Comparison of ENCODE assay signal across 11 cellular contexts in genomic region chr4:186204611-186205144, GRCh38. TPM values are rescaled to one million over a fixed set of nuclear protein-coding genes. Genes with fewer than 3 reads are reported as not detected.
DNase-seq lines count a peak whose midpoint lies in the region; ATAC-seq, FAIRE-seq and TF ChIP-seq lines count a peak whose summit lies in the region.
"Had no signal": no experiment of that assay in that cellular context is flagged by ENCODE, and none has a peak within 500 bp of the region (broad histone marks: within the 10 kb centered on the region; RNA-seq: fewer than 3 reads in every experiment).

No MANE protein-coding gene starts in this region.

- no peaks in the 10 kb centered on the region for H4K20me1 ChIP-seq in HepG2 (ENCODE audit: insufficient read depth, low read length)

- CTCF ChIA-PET in MCF 10A (lab: Yijun Ruan, JAX) (no interaction called here), HepG2 (lab: Yijun Ruan, JAX; ENCODE audit: low intra/inter-chr PET ratio, low total read pairs) (no interaction called here)

- TF ChIP-seq POLR2A in breast epithelium (IDR thresholded peaks at IDR 0.05): no peak
- TF ChIP-seq POLR2A in body of pancreas (IDR thresholded peaks at IDR 0.05): no peak
- TF ChIP-seq POLR2A in HepG2 (IDR thresholded peaks at IDR 0.05; ENCODE audit: insufficient read depth in 1 of 2, low read depth in 2 of 2, low read length in 2 of 2): no peak
- TF ChIP-seq POLR2A in transverse colon (IDR thresholded peaks at IDR 0.05): no peak

- intact Hi-C loops in breast epithelium (cut with DNase I; ENCODE audit: low total_unique reads): no loop called here
- intact Hi-C loops in MCF 10A (cut with micrococcal nuclease): no loop called here
- intact Hi-C loops in body of pancreas (cut with DNase I): no loop called here
- intact Hi-C loops in HepG2 (cut with micrococcal nuclease; ENCODE audit: unreplicated experiment): loop anchor here (5.0 kb wide), 1 partner anchor 137 kb away; the partner anchor contains the start of gene TLR3
- intact Hi-C loops in transverse colon (cut with DNase I; ENCODE audit: low total_unique reads): no loop called here

- no peak overlapping the region for H3K4me2 ChIP-seq in HepG2 (ENCODE audit: low read depth, low read length)

- H3K4me3 ChIP-seq in breast epithelium (peak overlapping the region in 2 of 3 donors; percentile 22 to 62), body of pancreas (no peak overlapping the region), HepG2 (replicated peaks in 1 of 3; ENCODE audit: insufficient read depth in 1 of 3, low read depth in 2 of 3, low read length in 3 of 3) (no peak overlapping the region), transverse colon (peak overlapping the region in 1 of 4 donors; percentile 34)

- no peaks in the 10 kb centered on the region for H3K79me2 ChIP-seq in HepG2 (ENCODE audit: insufficient read depth, low read length)

- no peaks in the 10 kb centered on the region for H3K4me1 Mint-ChIP-seq in MCF 10A (ENCODE audit: insufficient read depth, unreplicated experiment)

- no peak for ATAC-seq in body of pancreas
- ATAC-seq in HepG2: no peak
- ATAC-seq in HG02588 (IDR thresholded peaks at IDR 0.05; ENCODE audit: unreplicated experiment): no peak

- H3K27ac ChIP-seq in breast epithelium (peak overlapping the region in 1 of 2 donors; percentile 83), body of pancreas (peak overlapping the region in 2 of 4 donors; percentile 53 to 79), HepG2 (ENCODE audit: extremely low read length, insufficient read depth, low read length) (no peak overlapping the region), transverse colon (peak overlapping the region in 3 of 4 donors; percentile 25 to 81 (median 75))

- no peak overlapping the region for H3K4me3 Mint-ChIP-seq in MCF 10A (ENCODE audit: unreplicated experiment)

- H3K36me3 ChIP-seq in breast epithelium (no peaks in the 10 kb centered on the region), body of pancreas (replicated peaks in 1 of 2; ENCODE audit: insufficient read depth in 1 of 2, low read depth in 2 of 2) (peaks cover 5 to 6% of the 10 kb centered on the region in 2 donors), HepG2 (replicated peaks in 1 of 2; ENCODE audit: control insufficient read depth in 1 of 2, insufficient read depth in 2 of 2, low read length in 2 of 2) (no peaks in the 10 kb centered on the region), transverse colon (peaks cover 0 to 12% (median 0%) of the 10 kb centered on the region in 4 donors)

- BruUV-seq in MCF 10A (replicated peaks; lab: Mats Ljungman, UMichigan) (no TSS peak), HepG2 (replicated peaks; lab: Mats Ljungman, UMichigan) (TSS peak; percentile 45)

- no peak for FAIRE-seq in HepG2 (lab: Jason Lieb, UNC)

- H3K9me3 ChIP-seq in breast epithelium (no peaks in the 10 kb centered on the region), body of pancreas (no peaks in the 10 kb centered on the region), HepG2 (ENCODE audit: low read length) (peaks cover 9% of the 10 kb centered on the region; the same call in 1 of the 2 replicates), transverse colon (no peaks in the 10 kb centered on the region)

- in situ Hi-C loops in HepG2 (cut with HindIII; ENCODE audit: extremely low pct_ligation_motif_present, low pct_unique_long_range_greater_than_20kb): no loop called here
- in situ Hi-C loops in transverse colon (cut with MboI; ENCODE audit: low pct_ligation_motif_present in 1 of 4, low pct_unique_long_range_greater_than_20kb in 1 of 4, low sequenced_read_pairs in 3 of 4): no loop called here

- H3K27me3 ChIP-seq in breast epithelium (no peaks in the 10 kb centered on the region), body of pancreas (no peaks in the 10 kb centered on the region), HepG2 (ENCODE audit: control insufficient read depth in 1 of 2, insufficient read depth in 2 of 2, low read length in 2 of 2) (no peaks in the 10 kb centered on the region), transverse colon (no peaks in the 10 kb centered on the region)
- H3K27me3 ChIP-seq: heart right ventricle had no signal

- DNase-seq in breast epithelium (ENCODE audit: low spot score in 2 of 2) (no peak), MCF 10A (ENCODE audit: unreplicated experiment) (no peak), body of pancreas (peak in 3 of 4 donors; percentile 15 to 38 (median 37)), HepG2 (ENCODE audit: low spot score) (no peak), transverse colon (peak; percentile 73), COLO668 (lab: John Stamatoyannopoulos, UW; ENCODE audit: unreplicated experiment) (no peak), NCI-H446 treated with DMSO at 0.1 percent for 48 hours (lab: John Stamatoyannopoulos, UW) (no peak)
- DNase-seq: heart right ventricle, midbrain, NCI-H1417 had no signal

- TF ChIP-seq CTCF in breast epithelium (IDR thresholded peaks at IDR 0.05): no peak
- TF ChIP-seq CTCF in MCF 10A (IDR thresholded peaks at IDR 0.05; ENCODE audit: unreplicated experiment): no peak
- TF ChIP-seq CTCF in body of pancreas (IDR thresholded peaks at IDR 0.05): no peak
- TF ChIP-seq CTCF in HepG2 (CRISPR knock-in tag; IDR thresholded peaks at IDR 0.05): no peak
- TF ChIP-seq CTCF in transverse colon (IDR thresholded peaks at IDR 0.05): peak in 1 of 5 experiments; percentile 36

- WGBS in body of pancreas, 2 donors: 63 to 93% methylated on average over 6 to 13 of the region's 13 CpGs
- WGBS in HepG2 (ENCODE audit: low lambda C conversion rate): 85% methylated on average over 12 of the region's 13 CpGs
- WGBS in transverse colon (ENCODE audit: low coverage in 1 of 2), 2 donors: 51% methylated on average over 13 of the region's 13 CpGs; no CpG with 5 or more reads in 1 of the 2 donors

- peaks cover 6% of the 10 kb centered on the region for H3K36me3 Mint-ChIP-seq in MCF 10A (ENCODE audit: insufficient read depth, unreplicated experiment)

- no peak overlapping the region for H2AFZ ChIP-seq in HepG2 (ENCODE audit: low read length)

- POLR2A ChIA-PET in MCF 10A (lab: Yijun Ruan, JAX) (no interaction called here), HepG2 (lab: Yijun Ruan, JAX) (no interaction called here)

- H3K4me1 ChIP-seq in breast epithelium: no peaks in the 10 kb centered on the region
- H3K4me1 ChIP-seq in body of pancreas: no peaks in the 10 kb centered on the region
- 0 out of 2 replicates have a peak, but pooled peaks cover 5% of the 10 kb centered on the region for H3K4me1 ChIP-seq in HepG2 (ENCODE audit: insufficient read depth, low read length)
- H3K4me1 ChIP-seq in transverse colon: peaks cover 0 to 12% (median 4%) of the 10 kb centered on the region in 4 donors

- H3K27me3 Mint-ChIP-seq in MCF 10A (ENCODE audit: insufficient read depth, unreplicated experiment): no peaks in the 10 kb centered on the region

- H3K9me3 Mint-ChIP-seq in MCF 10A (ENCODE audit: unreplicated experiment): peaks cover 8% of the 10 kb centered on the region

- no peak for TF ChIP-seq RAD21 in HepG2 (CRISPR knock-in tag; IDR thresholded peaks at IDR 0.05)

- H3K9ac ChIP-seq in HepG2 (ENCODE audit: insufficient read depth, low read depth, low read length): no peak overlapping the region

- TF ChIP-seq EP300 in HepG2 (IDR thresholded peaks at IDR 0.05; ENCODE audit: low read depth in 2 of 2, low read length in 2 of 2) (no peak), HepG2 (CRISPR knock-in tag; IDR thresholded peaks at IDR 0.05; ENCODE audit: borderline replicate concordance) (no peak), transverse colon (IDR thresholded peaks at IDR 0.05; ENCODE audit: low read depth) (no peak)

- H3K27ac Mint-ChIP-seq in MCF 10A (ENCODE audit: low read depth, unreplicated experiment): no peak overlapping the region

RNA-seq across cellular contexts. Expression of gene CYP4V2, which starts 13.3 kb away (rescaled TPM):
- total RNA-seq in breast epithelium: 10 to 100 TPM; 28.2 to 40.8 (median 36.6) TPM
- 22.1 and 30.2 TPM in 2 replicates for total RNA-seq in MCF 10A (2022)
- 10 to 100 TPM; 62.8 to 65.3 TPM for total RNA-seq in body of pancreas
- 2.1 and 7.2 TPM in 2 replicates for total RNA-seq in HepG2 (2016; rRNA removed; fragmentation: Illumina TruSeq; extraction: Trizol)
- total RNA-seq in HepG2 (2016; cell fraction: cytosol; rRNA removed; fragmentation: Illumina TruSeq; extraction: Trizol; ENCODE audit: low read depth): 1.5 and 2.2 TPM in 2 replicates
- 3.0 and 6.9 TPM in 2 replicates for total RNA-seq in HepG2 (2016; cell fraction: insoluble cytoplasmic fraction; rRNA removed; fragmentation: Illumina TruSeq; extraction: Trizol)
- total RNA-seq in HepG2 (2016; cell fraction: membrane; rRNA removed; fragmentation: Illumina TruSeq; extraction: Trizol): 2.9 and 3.1 TPM in 2 replicates
- total RNA-seq in HepG2 (2016; cell fraction: nucleus; rRNA removed; fragmentation: Illumina TruSeq; extraction: Trizol): 14.3 and 14.6 TPM in 2 replicates
- polyA plus RNA-seq in HepG2 (2011; rRNA removed): 4.7 and 6.2 TPM in 2 replicates
- polyA plus RNA-seq in HepG2 (2011; cell fraction: cytosol; rRNA removed): 2.1 and 3.2 TPM in 2 replicates
- 16.5 and 24.0 TPM in 2 replicates for polyA plus RNA-seq in HepG2 (2011; cell fraction: nucleus; rRNA removed)
- polyA plus RNA-seq in HepG2 (2012): 6.6 and 6.7 TPM in 2 replicates
- 1.9 and 2.1 TPM in 2 replicates for polyA plus RNA-seq in HepG2 (2016; cell fraction: cytosol; fragmentation: Illumina TruSeq; extraction: Trizol; ENCODE audit: low read depth)
- 2.6 and 2.9 TPM in 2 replicates for polyA plus RNA-seq in HepG2 (2016; cell fraction: insoluble cytoplasmic fraction; fragmentation: Illumina TruSeq; extraction: Trizol; ENCODE audit: low read depth)
- polyA plus RNA-seq in HepG2 (2016; cell fraction: membrane; fragmentation: Illumina TruSeq; extraction: Trizol; ENCODE audit: low read depth): 2.3 and 2.6 TPM in 2 replicates
- 40.3 and 41.1 TPM in 2 replicates for polyA plus RNA-seq in HepG2 (2016; cell fraction: nucleus; fragmentation: Illumina TruSeq; extraction: Trizol; ENCODE audit: insufficient read depth, low read depth)
- polyA minus RNA-seq in HepG2 (2011; rRNA and poly(A)+ RNA removed; ENCODE audit: low replicate concordance): 0.82 and 1.7 TPM in 2 replicates
- 1.6 and 2.0 TPM in 2 replicates for polyA minus RNA-seq in HepG2 (2011; cell fraction: cytosol; rRNA and poly(A)+ RNA removed)
- 9.9 and 14.3 TPM in 2 replicates for polyA minus RNA-seq in HepG2 (2011; cell fraction: nucleus; rRNA and poly(A)+ RNA removed)
- total RNA-seq in transverse colon: 10 to 100 TPM; 44.0 to 83.8 (median 61.3) TPM

RNA-seq across cellular contexts. Expression of gene KLKB1, which starts 22.6 kb away (rescaled TPM):
- 1 to 10 TPM in 1 of 3 donors, under 1 TPM in 2; 0.33 to 1.2 (median 0.96) TPM for total RNA-seq in breast epithelium
- total RNA-seq in MCF 10A (2022): 0.21 and 0.96 TPM in 2 replicates
- 1 to 10 TPM; 2.6 to 3.1 TPM for total RNA-seq in body of pancreas
- total RNA-seq in HepG2 (2016; rRNA removed; fragmentation: Illumina TruSeq; extraction: Trizol): 0.49 and 0.59 TPM in 2 replicates
- not detected in 2 replicates for total RNA-seq in HepG2 (2016; cell fraction: cytosol; rRNA removed; fragmentation: Illumina TruSeq; extraction: Trizol; ENCODE audit: low read depth)
- total RNA-seq in HepG2 (2016; cell fraction: insoluble cytoplasmic fraction; rRNA removed; fragmentation: Illumina TruSeq; extraction: Trizol): 0.32 TPM in 1 of 2 replicates, not detected in the other
- 0.19 and 0.21 TPM in 2 replicates for total RNA-seq in HepG2 (2016; cell fraction: membrane; rRNA removed; fragmentation: Illumina TruSeq; extraction: Trizol)
- 0.28 and 1.6 TPM in 2 replicates for total RNA-seq in HepG2 (2016; cell fraction: nucleus; rRNA removed; fragmentation: Illumina TruSeq; extraction: Trizol)
- polyA plus RNA-seq in HepG2 (2011; rRNA removed): 0.26 and 0.67 TPM in 2 replicates
- polyA plus RNA-seq in HepG2 (2011; cell fraction: cytosol; rRNA removed): 0.17 and 0.38 TPM in 2 replicates
- 0.35 and 0.50 TPM in 2 replicates for polyA plus RNA-seq in HepG2 (2011; cell fraction: nucleus; rRNA removed)
- polyA plus RNA-seq in HepG2 (2012): 1.7 and 2.7 TPM in 2 replicates
- 0.08 TPM in 1 of 2 replicates, not detected in the other for polyA plus RNA-seq in HepG2 (2016; cell fraction: cytosol; fragmentation: Illumina TruSeq; extraction: Trizol; ENCODE audit: low read depth)
- 0.22 and 0.24 TPM in 2 replicates for polyA plus RNA-seq in HepG2 (2016; cell fraction: insoluble cytoplasmic fraction; fragmentation: Illumina TruSeq; extraction: Trizol; ENCODE audit: low read depth)
- polyA plus RNA-seq in HepG2 (2016; cell fraction: membrane; fragmentation: Illumina TruSeq; extraction: Trizol; ENCODE audit: low read depth): 0.14 and 0.16 TPM in 2 replicates
- 1.4 and 1.5 TPM in 2 replicates for polyA plus RNA-seq in HepG2 (2016; cell fraction: nucleus; fragmentation: Illumina TruSeq; extraction: Trizol; ENCODE audit: insufficient read depth, low read depth)
- 0.56 TPM in 1 of 2 replicates, not detected in the other for polyA minus RNA-seq in HepG2 (2011; rRNA and poly(A)+ RNA removed; ENCODE audit: low replicate concordance)
- polyA minus RNA-seq in HepG2 (2011; cell fraction: cytosol; rRNA and poly(A)+ RNA removed): 0.69 TPM in 1 of 2 replicates, not detected in the other
- 0.25 TPM in 1 of 2 replicates, not detected in the other for polyA minus RNA-seq in HepG2 (2011; cell fraction: nucleus; rRNA and poly(A)+ RNA removed)
- total RNA-seq in transverse colon: 1 to 10 TPM in 3 of 4 donors, not detected in 1; 1.7 to 2.0 (median 1.9) TPM

Comparison
In these comparisons a context has a peak if more than half of its experiments do, and no peak if none do; other contexts are left out.
1. DNase-seq: peak in body of pancreas (3 of 4) and transverse colon (single experiment); none in breast epithelium (0 of 2), MCF 10A (single experiment), HepG2 (single experiment), COLO668 (single experiment) and NCI-H446 treated with DMSO at 0.1 percent for 48 hours (single experiment).
2. H3K4me3 ChIP-seq: peak in breast epithelium (2 of 3); none in body of pancreas (0 of 2) and HepG2 (0 of 3).